ENCODE assay signal across 12 cellular contexts in the genomic region with DNA sequence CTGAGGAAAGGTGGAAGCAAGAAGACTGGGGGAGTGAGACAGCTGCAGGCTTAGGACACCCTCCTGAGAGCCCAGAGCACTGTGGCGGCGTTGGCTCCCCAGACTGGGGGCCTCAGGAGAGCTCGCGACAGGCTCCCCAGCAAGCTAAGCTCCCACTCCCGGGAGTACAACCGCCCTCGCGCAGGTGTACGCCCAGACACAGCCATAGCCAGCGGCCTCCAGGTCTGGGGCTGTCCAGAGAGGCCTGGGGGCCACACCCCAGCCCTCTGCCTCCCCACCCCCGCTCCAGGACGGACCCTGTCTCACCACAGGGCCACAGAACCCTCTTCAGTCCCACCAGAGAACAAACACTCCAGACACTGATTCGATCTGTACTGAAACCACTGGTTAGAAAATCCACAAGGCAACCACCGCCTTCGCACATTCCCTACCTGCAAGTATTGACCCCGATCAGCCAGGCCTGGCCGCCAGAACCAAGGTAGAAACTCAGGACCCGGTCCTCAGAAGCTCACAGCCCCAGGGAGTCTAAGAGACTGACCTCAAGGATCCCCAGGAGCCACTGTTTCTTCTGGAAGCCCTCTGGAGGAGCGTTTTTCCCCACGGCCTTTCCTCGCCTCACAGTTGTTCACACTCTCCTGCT. TPM values are rescaled to one million over a fixed set of nuclear protein-coding genes. Genes with fewer than 3 reads are reported as not detected.
A peak's percentile ranks its signal among the peaks of the same experiment; 100 is the strongest.
DNase-seq lines count a peak whose midpoint lies in the region; ATAC-seq lines count a peak whose summit lies in the region.
"Had no signal": no experiment of that assay in that cellular context is flagged by ENCODE, and none has a peak within 500 bp of the region (broad histone marks: within the 10 kb centered on the region; RNA-seq: fewer than 3 reads in every experiment).

No MANE protein-coding gene starts in this region.

- H3K4me1 ChIP-seq in adipocyte (ENCODE audit: control insufficient read depth, insufficient read depth, low read length) (peaks cover 9% of the 10 kb centered on the region), iPS DF 6.9 (ENCODE audit: control insufficient read depth, insufficient read depth, low read length) (no peaks in the 10 kb centered on the region; the same call in 1 of the 2 replicates), neuron (ENCODE audit: insufficient read depth, low read length) (peaks cover 40% of the 10 kb centered on the region)

- H3K27ac ChIP-seq in iPS DF 6.9 (ENCODE audit: low read length) = no peak overlapping the region
- H3K27ac ChIP-seq: suprapubic skin had no signal

- H3K9me3 ChIP-seq in adipocyte (ENCODE audit: control insufficient read depth, low read length) = no peaks in the 10 kb centered on the region
- no peaks in the 10 kb centered on the region for H3K9me3 ChIP-seq in iPS DF 6.9 (ENCODE audit: control insufficient read depth, insufficient read depth, low read length)
- H3K9me3 ChIP-seq in neuron (ENCODE audit: low read length) = no peaks in the 10 kb centered on the region
- H3K9me3 ChIP-seq: suprapubic skin had no signal

- H3K27me3 ChIP-seq in H7 (ENCODE audit: control insufficient read depth, insufficient read depth, low read length) (peaks cover 55% of the 10 kb centered on the region), adipocyte (replicated peaks; ENCODE audit: control insufficient read depth, insufficient read depth, low read length) (peaks cover 88% of the 10 kb centered on the region), iPS DF 6.9 (ENCODE audit: control insufficient read depth, insufficient read depth, low read length) (peaks cover 23% of the 10 kb centered on the region), neuron (ENCODE audit: insufficient read depth, low read length) (no peaks in the 10 kb centered on the region)

- H3K27me3 Mint-ChIP-seq in activated CD4-positive, alpha-beta T cell treated with anti-CD3 and anti-CD28 coated beads, Interleukin-2, amount 10 ng/mL, durations not matched to agents 24 days and 14 days = peaks cover 77% of the 10 kb centered on the region

- no peaks in the 10 kb centered on the region for H3K36me3 Mint-ChIP-seq in activated CD4-positive, alpha-beta T cell treated with anti-CD3 and anti-CD28 coated beads, Interleukin-2, amount 10 ng/mL, durations not matched to agents 24 days and 14 days (ENCODE audit: low read depth)
- H3K36me3 Mint-ChIP-seq: CD8-positive, alpha-beta memory T cell had no signal

- peaks cover 4% of the 10 kb centered on the region for H3K9me3 Mint-ChIP-seq in activated CD4-positive, alpha-beta T cell treated with anti-CD3 and anti-CD28 coated beads, Interleukin-2, amount 10 ng/mL, durations not matched to agents 24 days and 14 days

- H3K4me3 ChIP-seq in H7 (ENCODE audit: insufficient read depth, low read depth, low read length) (peak overlapping the region; percentile 50; the same call in 1 of the 2 replicates), adipocyte (ENCODE audit: low read length) (peak overlapping the region; percentile 69), iPS DF 6.9 (ENCODE audit: low read length) (peak overlapping the region; percentile 53; the same call in 1 of the 2 replicates), neuron (ENCODE audit: low read length) (peak overlapping the region; percentile 52)

- H3K4me3 Mint-ChIP-seq in activated CD4-positive, alpha-beta T cell treated with anti-CD3 and anti-CD28 coated beads, Interleukin-2, amount 10 ng/mL, durations not matched to agents 24 days and 14 days = no peak overlapping the region

- DNase-seq in H7 (peak; percentile 52), adipocyte (ENCODE audit: low read depth) (no peak), iPS DF 6.9 (ENCODE audit: low read depth, low spot score) (no peak), D341Med (ENCODE audit: low spot score) (no peak)
- no peak for DNase-seq in activated CD4-positive, CD25-positive, alpha-beta regulatory T cell treated with anti-CD3 and anti-CD28 coated beads, Interleukin-2, amount 50 U/mL, for 72 hours
- DNase-seq in activated CD4-positive, alpha-beta T cell treated with anti-CD3 and anti-CD28 coated beads, Interleukin-2, amount 10 ng/mL, durations not matched to agents 24 days and 14 days = no peak
- DNase-seq: CD8-positive, alpha-beta memory T cell; NCI-H2081 treated with DMSO at 0.1 percent for 48 hours had no signal

- no peak for ATAC-seq in HG03521 (IDR thresholded peaks at IDR 0.05; ENCODE audit: unreplicated experiment)

- intact Hi-C loops in activated CD4-positive, alpha-beta T cell treated with anti-CD3 and anti-CD28 coated beads, Interleukin-2, amount 10 ng/mL, durations not matched to agents 24 days and 14 days (cut with micrococcal nuclease) = loop anchor here (5.0 kb wide), 2 partner anchors 58 to 298 kb away; no protein-coding TSS in a partner anchor

- no CpG with 5 or more reads among the region's 21 CpGs for WGBS in iPS DF 6.9 (ENCODE audit: insufficient coverage, insufficient read length)

- H3K4me1 Mint-ChIP-seq in activated CD4-positive, alpha-beta T cell treated with anti-CD3 and anti-CD28 coated beads, Interleukin-2, amount 10 ng/mL, durations not matched to agents 24 days and 14 days = peaks cover 7% of the 10 kb centered on the region

- peak overlapping the region; percentile 39 for H2AFZ ChIP-seq in neuron (ENCODE audit: low read depth, low read length)

- H3K27ac Mint-ChIP-seq in activated CD4-positive, alpha-beta T cell treated with anti-CD3 and anti-CD28 coated beads, Interleukin-2, amount 10 ng/mL, durations not matched to agents 24 days and 14 days = no peak overlapping the region

- H3K36me3 ChIP-seq in H7 (replicated peaks; ENCODE audit: control insufficient read depth, insufficient read depth, low read length) = no peaks in the 10 kb centered on the region
- H3K36me3 ChIP-seq in adipocyte (ENCODE audit: control insufficient read depth, insufficient read depth, low read length, severe bottlenecking) = no peaks in the 10 kb centered on the region
- H3K36me3 ChIP-seq in iPS DF 6.9 (ENCODE audit: control insufficient read depth, insufficient read depth, low read length) = no peaks in the 10 kb centered on the region
- no peaks in the 10 kb centered on the region for H3K36me3 ChIP-seq in neuron (ENCODE audit: insufficient read depth, low read length)
- H3K36me3 ChIP-seq: suprapubic skin had no signal

- no peak overlapping the region for H3K9ac ChIP-seq in adipocyte (ENCODE audit: low read length)

RNA-seq across cellular contexts. Expression of a gene that starts 16.3 kb away (rescaled TPM):
- total RNA-seq in H7 (2014; rRNA removed; shearing (Covaris generic)) = 45.9 and 51.4 TPM in 2 replicates
- not detected in 2 replicates for total RNA-seq in activated CD4-positive, alpha-beta T cell treated with anti-CD3 and anti-CD28 coated beads, Interleukin-2, amount 10 ng/mL, durations not matched to agents 24 days and 14 days
- total RNA-seq: CD8-positive, alpha-beta memory T cell; glomerular endothelial cell; suprapubic skin had no signal

RNA-seq across cellular contexts. Expression of a gene that starts 26.4 kb away (rescaled TPM):
- total RNA-seq in H7 (2014; rRNA removed; shearing (Covaris generic)) = 93.0 and 96.6 TPM in 2 replicates
- total RNA-seq in activated CD4-positive, alpha-beta T cell treated with anti-CD3 and anti-CD28 coated beads, Interleukin-2, amount 10 ng/mL, durations not matched to agents 24 days and 14 days = 0.07 TPM in 1 of 2 replicates, not detected in the other
- total RNA-seq: CD8-positive, alpha-beta memory T cell; glomerular endothelial cell; suprapubic skin had no signal

Comparison
In these comparisons a context has a peak if more than half of its experiments do, and no peak if none do; other contexts are left out.
1. RNA of a gene that starts 16.3 kb away (total RNA-seq): 45.9 to 51.4 TPM in H7; not detected in activated CD4-positive, alpha-beta T cell treated with anti-CD3 and anti-CD28 coated beads, Interleukin-2, amount 10 ng/mL, durations not matched to agents 24 days and 14 days; every median in the first group is over 10 times any median in the second.
2. RNA of a gene that starts 26.4 kb away (total RNA-seq): 93.0 to 96.6 TPM in H7; 0.07 TPM in activated CD4-positive, alpha-beta T cell treated with anti-CD3 and anti-CD28 coated beads, Interleukin-2, amount 10 ng/mL, durations not matched to agents 24 days and 14 days; every median in the first group is over 10 times any median in the second.
3. Peak in every context shown above with its lines, with median percentiles within 50 percentile points of each other: H3K4me3 ChIP-seq.